13 cellular contexts compared by ENCODE assay signal in the genomic region with DNA sequence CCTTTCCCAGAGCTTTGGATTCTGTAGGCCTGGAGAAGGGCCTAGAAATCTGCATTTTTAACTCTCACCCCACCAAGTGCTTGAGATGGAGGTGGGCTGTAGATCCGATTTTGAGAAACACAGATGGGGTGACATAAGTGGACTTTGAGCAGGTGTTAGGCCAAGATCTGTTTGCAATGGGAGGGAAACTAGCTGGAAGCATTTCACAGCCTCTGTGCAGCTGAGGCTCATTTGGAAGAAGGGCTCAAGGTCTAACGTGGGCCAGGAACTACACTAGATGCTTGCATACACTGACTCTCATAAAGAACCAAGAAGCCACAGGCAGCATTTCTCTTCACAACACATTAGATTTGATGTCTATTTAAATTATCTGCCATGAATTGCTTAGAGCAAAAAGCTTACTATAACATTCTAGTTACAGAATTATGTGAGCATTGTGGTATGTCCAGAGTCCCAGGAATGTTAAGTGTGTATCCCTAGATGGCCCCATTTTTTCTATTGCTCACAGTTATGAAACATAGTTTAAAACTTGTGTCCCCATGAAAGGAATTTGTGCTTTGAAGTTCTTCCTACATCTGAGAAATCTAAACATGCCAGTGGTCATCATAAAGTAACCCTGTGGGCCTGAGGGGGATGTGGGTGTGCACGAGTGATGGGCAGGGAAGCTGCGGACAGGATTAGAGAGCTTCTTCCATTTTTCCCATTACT.
A peak's percentile ranks its signal among the peaks of the same experiment; 100 is the strongest.
DNase-seq lines count a peak whose midpoint lies in the region; ATAC-seq and TF ChIP-seq lines count a peak whose summit lies in the region.
"Had no signal": no experiment of that assay in that cellular context is flagged by ENCODE, and none has a peak within 500 bp of the region (broad histone marks: within the 10 kb centered on the region; RNA-seq: fewer than 3 reads in every experiment).

No MANE protein-coding gene starts in this region.

- peak; percentile 70 for DNase-seq in AG08395 (ENCODE audit: low spot score)
- DNase-seq in HCEC 1CT, result peak; percentile 85
- peak; percentile 65 to 86 for DNase-seq in cardiac fibroblast (ENCODE audit: low read depth in 2 of 2)
- DNase-seq in mesothelial cell of epicardium (ENCODE audit: low spot score in 2 of 2, unreplicated experiment in 2 of 2), result no peak
- no peak for DNase-seq in 8988T
- no peak for DNase-seq in kidney glomerular epithelial cell (lab: John Stamatoyannopoulos, UW)
- DNase-seq: activated CD4-positive, alpha-beta T cell treated with anti-CD3 and anti-CD28 coated beads, Interleukin-2, amount 50 U/mL, for 1 hour; aorta; DMS153; esophagus squamous epithelium; substantia nigra had no signal

- TF ChIP-seq CTCF in cardiac fibroblast (IDR thresholded peaks at IDR 0.05; ENCODE audit: low read depth, low read length), result no peak
- TF ChIP-seq CTCF in mesothelial cell of epicardium (IDR thresholded peaks at IDR 0.05; ENCODE audit: unreplicated experiment), result no peak

- no peak overlapping the region for H3K4me3 Mint-ChIP-seq in mesothelial cell of epicardium

- H3K4me1 Mint-ChIP-seq in mesothelial cell of epicardium, result peaks cover 24% of the 10 kb centered on the region

- H3K9me3 Mint-ChIP-seq in mesothelial cell of epicardium, result peaks cover 3% of the 10 kb centered on the region

- peak overlapping the region; percentile 88 for H3K27ac Mint-ChIP-seq in mesothelial cell of epicardium

- no peaks in the 10 kb centered on the region for H3K36me3 Mint-ChIP-seq in mesothelial cell of epicardium

- no peak for ATAC-seq in HG03139 (IDR thresholded peaks at IDR 0.05; ENCODE audit: unreplicated experiment)
- ATAC-seq in HG03354 (IDR thresholded peaks at IDR 0.05; ENCODE audit: poor library complexity, severe bottlenecking, unreplicated experiment), result no peak

- H3K4me3 ChIP-seq in cardiac fibroblast (replicated peaks in 1 of 2; ENCODE audit: low read depth in 2 of 2, low read length in 2 of 2), result no peak overlapping the region
- H3K4me3 ChIP-seq: esophagus squamous epithelium had no signal

- H3K27me3 Mint-ChIP-seq in mesothelial cell of epicardium (ENCODE audit: low read depth), result no peaks in the 10 kb centered on the region

Comparison
In these comparisons a context has a peak if more than half of its experiments do, and no peak if none do; other contexts are left out.
1. DNase-seq: peak in AG08395 (single experiment), HCEC 1CT (single experiment) and cardiac fibroblast (2 of 2); none in mesothelial cell of epicardium (0 of 2), 8988T (single experiment) and kidney glomerular epithelial cell (single experiment).